12 cellular contexts compared by ENCODE assay signal in the genomic region with DNA sequence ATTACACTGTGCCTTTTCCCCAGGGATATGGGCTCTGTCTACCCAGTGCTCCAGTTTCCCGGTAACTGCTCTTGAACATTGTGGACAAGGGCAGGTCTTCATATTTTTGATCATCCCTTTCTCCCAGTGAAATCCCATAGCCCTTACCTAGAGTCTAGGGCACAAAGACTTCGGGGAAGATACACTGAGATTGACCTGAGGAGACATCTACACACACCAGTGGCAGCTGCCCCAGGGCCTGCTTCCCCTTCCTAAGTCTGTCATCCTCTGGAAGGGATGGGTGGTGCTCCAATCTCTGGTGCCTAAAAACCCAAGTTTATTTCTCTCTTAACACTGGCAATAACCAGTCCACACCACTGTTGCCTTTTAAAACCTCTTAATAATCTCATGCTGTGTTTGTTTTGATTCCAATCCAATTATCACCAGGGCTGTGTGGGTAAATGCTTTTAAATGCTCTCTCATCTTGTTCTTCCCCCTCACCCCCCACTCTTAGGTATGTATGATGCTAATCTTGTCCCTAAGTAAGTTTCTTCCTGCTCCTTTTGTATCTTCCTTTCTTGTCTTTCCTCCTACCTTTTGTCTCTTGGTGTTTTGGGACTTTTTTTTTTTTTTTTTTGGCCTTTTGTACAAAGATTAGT. TPM values are rescaled to one million over a fixed set of nuclear protein-coding genes. Genes with fewer than 3 reads are reported as not detected.
DNase-seq lines count a peak whose midpoint lies in the region; ATAC-seq, FAIRE-seq and TF ChIP-seq lines count a peak whose summit lies in the region.
"Not testable (repeated sequence)": the region's sequence is repeated elsewhere in the genome, so short reads cannot be mapped to it uniquely, and the experiment has no call there.
"Had no signal": no experiment of that assay in that cellular context is flagged by ENCODE, and none has a peak within 500 bp of the region (broad histone marks: within the 10 kb centered on the region; RNA-seq: fewer than 3 reads in every experiment).

No MANE protein-coding gene starts in this region.

- H3K4me3 ChIP-seq in astrocyte (ENCODE audit: insufficient read depth, low read depth, low read length); fibroblast of the aortic adventitia (ENCODE audit: low read depth, low read length); mesendoderm (ENCODE audit: low read length); trophoblast cell (ENCODE audit: low read depth, low read length): not testable (repeated sequence)

- not testable (repeated sequence) for H3K9me3 ChIP-seq in T-helper 17 cell (ENCODE audit: control insufficient read depth, low read length, poor library complexity, severe bottlenecking); astrocyte (ENCODE audit: insufficient read depth, low read depth, low read length); trophoblast cell (ENCODE audit: insufficient read depth, low read depth, low read length)

- H3K4me1 Mint-ChIP-seq in T-helper 17 cell (peaks cover 37% of the 10 kb centered on the region), astrocyte (ENCODE audit: low read depth, unreplicated experiment) (peaks cover 20% of the 10 kb centered on the region)

- not testable (repeated sequence) for H3K27me3 ChIP-seq in astrocyte (ENCODE audit: insufficient read depth, low read length); mesendoderm (ENCODE audit: insufficient read depth, low read length, poor library complexity); trophoblast cell (ENCODE audit: insufficient read depth, low read length)

- not testable (repeated sequence) for H4K12ac ChIP-seq in trophoblast cell (ENCODE audit: low read depth, low read length)

- not testable (repeated sequence) for H3K4ac ChIP-seq in mesendoderm (ENCODE audit: low read depth, low read length); trophoblast cell (ENCODE audit: low read depth, low read length)

- H3K18ac ChIP-seq in mesendoderm (ENCODE audit: low read length); trophoblast cell (ENCODE audit: low read length): not testable (repeated sequence)

- peak; percentile 43 for DNase-seq in ELF-1 (ENCODE audit: low read depth, low spot score)
- peak; percentile 5 for DNase-seq in NCI-H1417 treated with DMSO at 0.1 percent for 48 hours (lab: John Stamatoyannopoulos, UW)
- not testable (repeated sequence) for DNase-seq in T-helper 17 cell, trophoblast cell
- DNase-seq in astrocyte (ENCODE audit: low read depth) = peak; percentile 30
- DNase-seq in fibroblast of the aortic adventitia (ENCODE audit: low read depth) = peak; percentile 23
- DNase-seq in mesendoderm = peak; percentile 84

- not testable (repeated sequence) for H3K9me3 Mint-ChIP-seq in astrocyte (ENCODE audit: unreplicated experiment)

- H3K36me3 Mint-ChIP-seq in T-helper 17 cell (ENCODE audit: low read depth) = not testable (repeated sequence)
- peaks cover 12% of the 10 kb centered on the region for H3K36me3 Mint-ChIP-seq in astrocyte (ENCODE audit: low read depth, unreplicated experiment)

- H3K79me2 ChIP-seq in astrocyte (ENCODE audit: insufficient read depth, low read length); mesendoderm (ENCODE audit: control insufficient read depth, insufficient read depth, low read length); trophoblast cell (ENCODE audit: control insufficient read depth, insufficient read depth, low read length, poor library complexity): not testable (repeated sequence)

- H3K56ac ChIP-seq in mesendoderm (ENCODE audit: low read length) = peak overlapping the region; percentile 42

- H2BK12ac ChIP-seq in trophoblast cell (ENCODE audit: low read length) = peak overlapping the region; percentile 35

- not testable (repeated sequence) for H3K27ac ChIP-seq in astrocyte (ENCODE audit: low read depth, low read length); trophoblast cell (ENCODE audit: low read depth, low read length)
- H3K27ac ChIP-seq in mesendoderm (ENCODE audit: low read depth, low read length) = peak overlapping the region; percentile 71

- H3K36me3 ChIP-seq in astrocyte (ENCODE audit: insufficient read depth, low read length); mesendoderm (ENCODE audit: control insufficient read depth, insufficient read depth, low read length): not testable (repeated sequence)
- H3K36me3 ChIP-seq in trophoblast cell (ENCODE audit: control insufficient read depth in 1 of 2, insufficient read depth in 2 of 2, low read length in 2 of 2) = peaks cover 4 to 12% of the 10 kb centered on the region in 2 experiments

- H3K27ac Mint-ChIP-seq in T-helper 17 cell = peak overlapping the region; percentile 41
- not testable (repeated sequence) for H3K27ac Mint-ChIP-seq in astrocyte (ENCODE audit: unreplicated experiment)

- H4K20me1 ChIP-seq in astrocyte (ENCODE audit: insufficient read depth, low read length) = not testable (repeated sequence)

- not testable (repeated sequence) for H4K8ac ChIP-seq in mesendoderm (ENCODE audit: low read depth, low read length); trophoblast cell (ENCODE audit: low read depth, low read length)

- not testable (repeated sequence) for TF ChIP-seq CTCF in astrocyte (IDR thresholded peaks at IDR 0.05; ENCODE audit: insufficient read depth, low read depth, low read length); fibroblast of the aortic adventitia (IDR thresholded peaks at IDR 0.05; ENCODE audit: insufficient read depth, low read length)

- not testable (repeated sequence) for H3K9ac ChIP-seq in astrocyte (ENCODE audit: low read length); trophoblast cell (ENCODE audit: low read length)
- peak overlapping the region; percentile 35 for H3K9ac ChIP-seq in mesendoderm (ENCODE audit: low read length)

- H3K4me2 ChIP-seq in astrocyte (ENCODE audit: low read length); mesendoderm (ENCODE audit: low read length); trophoblast cell (ENCODE audit: low read length): not testable (repeated sequence)

- H2BK5ac ChIP-seq in mesendoderm (ENCODE audit: low read length); trophoblast cell (ENCODE audit: low read depth, low read length, poor library complexity): not testable (repeated sequence)

- H2AK5ac ChIP-seq in mesendoderm (ENCODE audit: low read length); trophoblast cell (ENCODE audit: low read length): not testable (repeated sequence)

- FAIRE-seq in astrocyte (lab: Jason Lieb, UNC) = not testable (repeated sequence)

- not testable (repeated sequence) for H3K14ac ChIP-seq in trophoblast cell (ENCODE audit: low read length)

- not testable (repeated sequence) for H3K79me1 ChIP-seq in mesendoderm (ENCODE audit: low read length); trophoblast cell (ENCODE audit: low read length)

- not testable (repeated sequence) for H3K27me3 Mint-ChIP-seq in T-helper 17 cell; astrocyte (ENCODE audit: low read depth, unreplicated experiment)

- not testable (repeated sequence) for H2BK15ac ChIP-seq in mesendoderm (replicated peaks; ENCODE audit: low read depth)

- WGBS in mesendoderm (ENCODE audit: extremely low coverage, insufficient coverage, low lambda C conversion rate) = no CpG with 5 or more reads among the region's 2 CpGs
- WGBS in trophoblast cell (ENCODE audit: extremely low coverage, insufficient coverage, insufficient read length) = no CpG with 5 or more reads among the region's 2 CpGs

- not testable (repeated sequence) for H4K5ac ChIP-seq in mesendoderm (ENCODE audit: low read length)

- H3K4me1 ChIP-seq in astrocyte (ENCODE audit: insufficient read depth, low read length); mesendoderm (ENCODE audit: control insufficient read depth, low read depth, low read length): not testable (repeated sequence)
- H3K4me1 ChIP-seq in trophoblast cell (ENCODE audit: control insufficient read depth in 1 of 2, insufficient read depth in 2 of 2, low read length in 2 of 2) = peaks cover 6 to 17% of the 10 kb centered on the region in 2 experiments

- H2BK120ac ChIP-seq in mesendoderm (ENCODE audit: low read depth, low read length); trophoblast cell (ENCODE audit: insufficient read depth, low read length, poor library complexity): not testable (repeated sequence)

- H3K23ac ChIP-seq in mesendoderm (ENCODE audit: low read length); trophoblast cell (ENCODE audit: low read length): not testable (repeated sequence)

- H3K4me3 Mint-ChIP-seq in T-helper 17 cell; astrocyte (ENCODE audit: unreplicated experiment): not testable (repeated sequence)

- ATAC-seq in T-helper 17 cell = not testable (repeated sequence)

- not testable (repeated sequence) for H4K91ac ChIP-seq in trophoblast cell (ENCODE audit: low read depth, low read length)

- H2AFZ ChIP-seq in astrocyte (ENCODE audit: low read depth, low read length); trophoblast cell (ENCODE audit: insufficient read depth, low read length, poor library complexity): not testable (repeated sequence)

RNA-seq across cellular contexts. Expression of gene AMHR2, which starts 7.8 kb away (rescaled TPM):
- not detected for total RNA-seq in T-helper 17 cell
- not detected in 2 replicates for total RNA-seq in astrocyte
- not detected in 2 replicates for total RNA-seq in fibroblast of the aortic adventitia (ENCODE audit: low replicate concordance)
- 0.04 TPM for polyA plus RNA-seq in mesendoderm (2013, experiment 1 of 2)
- polyA plus RNA-seq in mesendoderm (2013, experiment 2 of 2) = 0.06 TPM
- polyA plus RNA-seq in trophoblast cell (2013) = 0.82 and 0.89 TPM in 2 replicates
- total RNA-seq: activated CD8-positive, alpha-beta T cell treated with anti-CD3 and anti-CD28 coated beads, Interleukin-2, amount 10 ng/mL, durations not matched to agents 7 days and 5 days; occipital lobe; Right ventricle myocardium superior; T-helper 1 cell treated with Interleukin-12 subunit alpha and Interleukin-12 subunit beta and Interleukin-4 antibody, amounts not matched to agents 30 ng/mL and 1 ng/mL, for 36 hours had no signal
- polyA plus RNA-seq: heart right ventricle had no signal

RNA-seq across cellular contexts. Expression of gene PRR13, which starts 25.7 kb away (rescaled TPM):
- total RNA-seq in T-helper 17 cell = 100 to 1,000 TPM; 168 to 188 TPM
- 159 and 190 TPM in 2 replicates for total RNA-seq in astrocyte
- 59.5 and 60.0 TPM in 2 replicates for total RNA-seq in fibroblast of the aortic adventitia (ENCODE audit: low replicate concordance)
- 289 TPM for polyA plus RNA-seq in mesendoderm (2013, experiment 1 of 2)
- 292 TPM for polyA plus RNA-seq in mesendoderm (2013, experiment 2 of 2)
- polyA plus RNA-seq in trophoblast cell (2013) = 229 and 234 TPM in 2 replicates

RNA-seq across cellular contexts. Expression of gene SP1, which starts 35.9 kb away (rescaled TPM):
- total RNA-seq in T-helper 17 cell (10 to 100 TPM; 69.6 to 75.1 TPM), astrocyte (48.7 and 50.6 TPM in 2 replicates), fibroblast of the aortic adventitia (ENCODE audit: low replicate concordance) (28.0 and 63.3 TPM in 2 replicates)
- polyA plus RNA-seq in mesendoderm (2013, experiment 1 of 2) = 34.1 TPM
- 34.4 TPM for polyA plus RNA-seq in mesendoderm (2013, experiment 2 of 2)
- polyA plus RNA-seq in trophoblast cell (2013) = 50.5 and 51.4 TPM in 2 replicates

RNA-seq across cellular contexts. Expression of gene PCBP2, which starts 36.0 kb away (rescaled TPM):
- 1,000 to 10,000 TPM; 1,028 to 1,089 TPM for total RNA-seq in T-helper 17 cell
- 708 and 733 TPM in 2 replicates for total RNA-seq in astrocyte
- total RNA-seq in fibroblast of the aortic adventitia (ENCODE audit: low replicate concordance) = 165 and 233 TPM in 2 replicates
- 605 TPM for polyA plus RNA-seq in mesendoderm (2013, experiment 1 of 2)
- 607 TPM for polyA plus RNA-seq in mesendoderm (2013, experiment 2 of 2)
- polyA plus RNA-seq in trophoblast cell (2013) = 585 and 609 TPM in 2 replicates
